ENCODE assay signal across 8 cellular contexts in genomic region chr15:65638681-65639089, GRCh38. TPM values are rescaled to one million over a fixed set of nuclear protein-coding genes. Genes with fewer than 3 reads are reported as not detected.
DNase-seq lines count a peak whose midpoint lies in the region; ATAC-seq and TF ChIP-seq lines count a peak whose summit lies in the region.

No MANE protein-coding gene starts in this region.

- H3K9me3 Mint-ChIP-seq in IgD-negative memory B cell = no peaks in the 10 kb centered on the region
- H3K9me3 Mint-ChIP-seq in activated naive CD8-positive, alpha-beta T cell treated with anti-CD3 and anti-CD28 coated beads for 36 hours = no peaks in the 10 kb centered on the region

- H3K9ac ChIP-seq in rectal smooth muscle tissue (ENCODE audit: low read length) = no peak overlapping the region

- H3K9me3 ChIP-seq in heart right ventricle = no peaks in the 10 kb centered on the region

- ATAC-seq in heart right ventricle = peak in 7 of 8 donors; percentile 63 to 79 (median 68)
- no peak for ATAC-seq in GM18519 (IDR thresholded peaks at IDR 0.05; ENCODE audit: low FRiP score, unreplicated experiment)

- no peak overlapping the region for H3K27ac ChIP-seq in heart right ventricle
- H3K27ac ChIP-seq in rectal smooth muscle tissue (ENCODE audit: low read depth, low read length) = no peak overlapping the region

- H3K27ac Mint-ChIP-seq in IgD-negative memory B cell = peak overlapping the region in 2 of 3 donors; percentile 3 to 89
- no peak overlapping the region for H3K27ac Mint-ChIP-seq in activated naive CD8-positive, alpha-beta T cell treated with anti-CD3 and anti-CD28 coated beads for 36 hours

- peaks cover 0 to 25% (median 14%) of the 10 kb centered on the region in 9 donors for H3K4me1 ChIP-seq in heart right ventricle
- no peaks in the 10 kb centered on the region for H3K4me1 ChIP-seq in rectal smooth muscle tissue (ENCODE audit: control insufficient read depth, insufficient read depth, low read length)

- H3K4me3 ChIP-seq in heart right ventricle (no peak overlapping the region), rectal smooth muscle tissue (ENCODE audit: low read length) (peak overlapping the region; percentile 9)

- intact Hi-C loops in heart right ventricle (cut with DNase I) = loop anchor here in 8 of 10 donors (2.0 to 10.0 kb wide), 7 partner anchors 196 to 649 kb away; partner anchors contain the start of gene RAB11A (in 1 of the 8)

- 7 to 9% methylated on average over 3 of the region's 3 CpGs for WGBS in heart right ventricle, 2 donors

- peaks cover 0 to 11% (median 4%) of the 10 kb centered on the region in 3 donors for H3K4me1 Mint-ChIP-seq in IgD-negative memory B cell
- peaks cover 9% of the 10 kb centered on the region for H3K4me1 Mint-ChIP-seq in activated naive CD8-positive, alpha-beta T cell treated with anti-CD3 and anti-CD28 coated beads for 36 hours

- no peaks in the 10 kb centered on the region for H3K27me3 ChIP-seq in heart right ventricle
- no peaks in the 10 kb centered on the region for H3K27me3 ChIP-seq in rectal smooth muscle tissue (ENCODE audit: control insufficient read depth, insufficient read depth, low read length)

- H3K36me3 ChIP-seq in heart right ventricle (no peaks in the 10 kb centered on the region), rectal smooth muscle tissue (ENCODE audit: control insufficient read depth, insufficient read depth, low read length) (no peaks in the 10 kb centered on the region)

- H3K4me3 Mint-ChIP-seq in IgD-negative memory B cell = no peak overlapping the region
- H3K4me3 Mint-ChIP-seq in activated naive CD8-positive, alpha-beta T cell treated with anti-CD3 and anti-CD28 coated beads for 36 hours = peak overlapping the region; percentile 0

- H3K36me3 Mint-ChIP-seq in IgD-negative memory B cell = no peaks in the 10 kb centered on the region
- H3K36me3 Mint-ChIP-seq in activated naive CD8-positive, alpha-beta T cell treated with anti-CD3 and anti-CD28 coated beads for 36 hours = no peaks in the 10 kb centered on the region

- TF ChIP-seq CTCF in heart right ventricle (IDR thresholded peaks at IDR 0.05) = peak; percentile 50 to 87 (median 79)

- peaks cover under 1% of the 10 kb centered on the region for H3K27me3 Mint-ChIP-seq in IgD-negative memory B cell
- H3K27me3 Mint-ChIP-seq in activated naive CD8-positive, alpha-beta T cell treated with anti-CD3 and anti-CD28 coated beads for 36 hours = no peaks in the 10 kb centered on the region

- DNase-seq in NCI-H510A treated with DMSO at 0.1 percent for 48 hours (lab: John Stamatoyannopoulos, UW) = peak; percentile 63
- DNase-seq in NCI-H510A (lab: John Stamatoyannopoulos, UW) = no peak
- peak; percentile 80 for DNase-seq in NOMO-1 treated with dmso at 0.1 percent for 144 hours (lab: John Stamatoyannopoulos, UW; ENCODE audit: unreplicated experiment)
- DNase-seq in activated naive CD8-positive, alpha-beta T cell treated with anti-CD3 and anti-CD28 coated beads for 36 hours = peak; percentile 19
- DNase-seq in heart right ventricle = peak in 1 of 2 donors; percentile 31

RNA-seq across cellular contexts. Expression of gene SLC24A1, which starts 16.9 kb away (rescaled TPM):
- 2.0 TPM for polyA plus RNA-seq in IgD-negative memory B cell
- total RNA-seq in activated naive CD8-positive, alpha-beta T cell treated with anti-CD3 and anti-CD28 coated beads for 36 hours = 1 to 10 TPM; 6.6 to 7.6 TPM
- total RNA-seq in heart right ventricle = 1 to 10 TPM; 1.3 to 5.3 (median 2.2) TPM
- polyA plus RNA-seq in heart right ventricle = 1 to 10 TPM; 1.2 to 1.5 TPM

RNA-seq across cellular contexts. Expression of gene INTS14, which starts 27.8 kb away (rescaled TPM):
- polyA plus RNA-seq in IgD-negative memory B cell (24.3 TPM), heart right ventricle (10 to 100 TPM in 1 of 2 donors, 1 to 10 TPM in 1; 9.1 to 12.1 TPM)
- total RNA-seq in activated naive CD8-positive, alpha-beta T cell treated with anti-CD3 and anti-CD28 coated beads for 36 hours = 10 to 100 TPM; 62.1 to 66.9 TPM
- 10 to 100 TPM; 11.1 to 18.4 (median 14.7) TPM for total RNA-seq in heart right ventricle
